15 cellular contexts compared by ENCODE assay signal in the genomic region with DNA sequence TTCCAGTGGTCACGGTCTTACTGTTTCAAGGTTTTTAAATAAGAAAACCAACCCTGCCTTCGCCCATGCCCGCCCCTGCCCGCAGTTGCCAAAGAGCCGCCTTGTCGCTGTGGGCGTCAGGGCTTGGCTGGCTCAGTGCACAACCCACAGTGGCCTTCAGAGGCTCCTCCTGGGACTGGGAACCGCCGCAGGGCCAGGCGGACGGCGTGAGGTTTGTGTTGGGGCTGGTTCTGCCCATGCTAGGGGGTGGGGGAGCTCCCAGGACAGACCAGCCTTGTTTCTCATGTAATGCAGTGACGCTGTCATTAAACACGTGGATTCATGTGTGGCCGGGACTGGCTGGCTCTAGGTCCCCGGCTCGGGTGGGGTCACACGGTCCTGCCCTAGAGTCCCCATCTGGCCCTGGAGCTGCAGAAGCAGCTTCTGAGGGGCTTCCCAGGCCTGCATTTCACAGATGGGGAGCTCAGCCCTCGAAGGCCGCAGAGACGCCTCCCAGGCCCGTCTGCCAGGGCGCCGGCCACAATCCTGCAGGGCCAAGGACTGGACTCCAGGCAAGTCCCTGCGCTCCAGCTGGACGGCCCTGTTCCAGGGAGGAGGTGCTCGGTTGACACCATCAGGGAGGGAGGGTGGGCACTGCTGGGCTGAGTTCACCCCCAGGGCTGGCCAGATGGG. TPM values are rescaled to one million over a fixed set of nuclear protein-coding genes. Genes with fewer than 3 reads are reported as not detected.
DNase-seq lines count a peak whose midpoint lies in the region; ATAC-seq, FAIRE-seq and TF ChIP-seq lines count a peak whose summit lies in the region.
"Had no signal": no experiment of that assay in that cellular context is flagged by ENCODE, and none has a peak within 500 bp of the region (broad histone marks: within the 10 kb centered on the region; RNA-seq: fewer than 3 reads in every experiment).

No MANE protein-coding gene starts in this region.

- no peak overlapping the region for H2AFZ ChIP-seq in HepG2 (ENCODE audit: low read length)

- H3K36me3 ChIP-seq in HepG2 (replicated peaks in 1 of 2; ENCODE audit: control insufficient read depth in 1 of 2, insufficient read depth in 2 of 2, low read length in 2 of 2) (peaks cover 5 to 16% of the 10 kb centered on the region in 2 experiments; a peak in 4 of 5 replicates), suprapubic skin (peaks cover 52% of the 10 kb centered on the region)

- H3K4me3 ChIP-seq in HepG2 (replicated peaks in 1 of 3; ENCODE audit: insufficient read depth in 1 of 3, low read depth in 2 of 3, low read length in 3 of 3) (no peak overlapping the region), suprapubic skin (no peak overlapping the region)
- H3K4me3 ChIP-seq: SK-N-MC, stomach had no signal

- ATAC-seq in HepG2 (no peak), omental fat pad (ENCODE audit: low FRiP score) (no peak)
- no peak for ATAC-seq in stimulated activated effector memory CD8-positive, alpha-beta T cell treated with anti-CD3 and anti-CD28 coated beads, Interleukin-12 subunit alpha, Interleukin-12 subunit beta, amount 100 ng/mL, for 72 hours

- FAIRE-seq in HepG2 (lab: Jason Lieb, UNC) = no peak

- no peak overlapping the region for H3K4me2 ChIP-seq in HepG2 (ENCODE audit: low read depth, low read length)

- H3K27ac ChIP-seq in HepG2 (ENCODE audit: extremely low read length, insufficient read depth, low read length) (no peak overlapping the region), suprapubic skin (peak overlapping the region; percentile 64)
- H3K27ac ChIP-seq: SK-N-MC had no signal

- H3K9me3 Mint-ChIP-seq in stimulated activated effector memory CD8-positive, alpha-beta T cell treated with anti-CD3 and anti-CD28 coated beads, Interleukin-12 subunit alpha, Interleukin-12 subunit beta, amount 100 ng/mL, for 72 hours = no peaks in the 10 kb centered on the region

- POLR2A ChIA-PET in HepG2 (lab: Yijun Ruan, JAX) = no interaction called here

- DNase-seq in RPMI7951 (ENCODE audit: low read depth) = peak; percentile 90
- DNase-seq in epidermal melanocyte (ENCODE audit: insufficient read length, low spot score) = peak; percentile 95
- no peak for DNase-seq in HepG2 (ENCODE audit: low spot score)
- peak in 1 of 2 donors; percentile 89 for DNase-seq in suprapubic skin (ENCODE audit: low spot score in 2 of 2)
- no peak for DNase-seq in stimulated activated effector memory CD8-positive, alpha-beta T cell treated with anti-CD3 and anti-CD28 coated beads, Interleukin-12 subunit alpha, Interleukin-12 subunit beta, amount 100 ng/mL, for 72 hours (ENCODE audit: low spot score in 2 of 2)
- DNase-seq in omental fat pad (ENCODE audit: low spot score) = no peak
- no peak for DNase-seq in GM13976 (ENCODE audit: low spot score)
- DNase-seq: activated T-cell treated with anti-CD3 and anti-CD28 coated beads, Interleukin-2, amount 50 U/mL, for 48 hours; central memory CD4-positive, alpha-beta T cell; GOT3; NCI-H1417; stomach had no signal

- H3K36me3 Mint-ChIP-seq in stimulated activated effector memory CD8-positive, alpha-beta T cell treated with anti-CD3 and anti-CD28 coated beads, Interleukin-12 subunit alpha, Interleukin-12 subunit beta, amount 100 ng/mL, for 72 hours = peaks cover 72% of the 10 kb centered on the region

- TF ChIP-seq POLR2A in HepG2 (IDR thresholded peaks at IDR 0.05; ENCODE audit: insufficient read depth in 1 of 2, low read depth in 2 of 2, low read length in 2 of 2) = no peak
- no peak for TF ChIP-seq POLR2A in suprapubic skin (IDR thresholded peaks at IDR 0.05)

- TF ChIP-seq CTCF in HepG2 (CRISPR knock-in tag; IDR thresholded peaks at IDR 0.05) = no peak
- TF ChIP-seq CTCF in suprapubic skin (IDR thresholded peaks at IDR 0.05) = no peak
- no peak for TF ChIP-seq CTCF in omental fat pad (IDR thresholded peaks at IDR 0.05)
- TF ChIP-seq CTCF in GM13976 (IDR thresholded peaks at IDR 0.05; ENCODE audit: borderline replicate concordance, control extremely low read depth, extremely low read depth, insufficient read depth, missing control alignments) = no peak

- TF ChIP-seq RAD21 in HepG2 (CRISPR knock-in tag; IDR thresholded peaks at IDR 0.05) = no peak

- H3K4me3 Mint-ChIP-seq in stimulated activated effector memory CD8-positive, alpha-beta T cell treated with anti-CD3 and anti-CD28 coated beads, Interleukin-12 subunit alpha, Interleukin-12 subunit beta, amount 100 ng/mL, for 72 hours = no peak overlapping the region

- intact Hi-C loops in HepG2 (cut with micrococcal nuclease; ENCODE audit: unreplicated experiment) = no loop called here

- no peaks in the 10 kb centered on the region for H3K27me3 ChIP-seq in HepG2 (ENCODE audit: control insufficient read depth in 1 of 2, insufficient read depth in 2 of 2, low read length in 2 of 2)
- no peaks in the 10 kb centered on the region for H3K27me3 ChIP-seq in suprapubic skin
- H3K27me3 ChIP-seq: stomach had no signal

- no peaks in the 10 kb centered on the region for H3K79me2 ChIP-seq in HepG2 (ENCODE audit: insufficient read depth, low read length)

- 97% methylated on average over 15 of the region's 27 CpGs for WGBS in HepG2 (ENCODE audit: low lambda C conversion rate)
- WGBS in suprapubic skin = 49% methylated on average over 7 of the region's 27 CpGs

- H3K27ac Mint-ChIP-seq in stimulated activated effector memory CD8-positive, alpha-beta T cell treated with anti-CD3 and anti-CD28 coated beads, Interleukin-12 subunit alpha, Interleukin-12 subunit beta, amount 100 ng/mL, for 72 hours = no peak overlapping the region

- H3K9me3 ChIP-seq in HepG2 (ENCODE audit: low read length) (no peaks in the 10 kb centered on the region), suprapubic skin (no peaks in the 10 kb centered on the region)
- H3K9me3 ChIP-seq: stomach had no signal

- no peaks in the 10 kb centered on the region for H3K4me1 ChIP-seq in HepG2 (ENCODE audit: insufficient read depth, low read length)
- peaks cover 29% of the 10 kb centered on the region for H3K4me1 ChIP-seq in suprapubic skin

- in situ Hi-C loops in HepG2 (cut with HindIII; ENCODE audit: extremely low pct_ligation_motif_present, low pct_unique_long_range_greater_than_20kb) = no loop called here
- in situ Hi-C loops in GM13976 (cut with MboI; ENCODE audit: low sequenced_read_pairs, unreplicated experiment) = no loop called here

- no peak for TF ChIP-seq EP300 in HepG2 (IDR thresholded peaks at IDR 0.05; ENCODE audit: low read depth in 2 of 2, low read length in 2 of 2)
- TF ChIP-seq EP300 in HepG2 (CRISPR knock-in tag; IDR thresholded peaks at IDR 0.05; ENCODE audit: borderline replicate concordance) = no peak
- TF ChIP-seq EP300 in suprapubic skin (IDR thresholded peaks at IDR 0.05) = no peak

- BruUV-seq in HepG2 (replicated peaks; lab: Mats Ljungman, UMichigan) = no TSS peak

- CTCF ChIA-PET in HepG2 (lab: Yijun Ruan, JAX; ENCODE audit: low intra/inter-chr PET ratio, low total read pairs) = no interaction called here

- peaks cover 8% of the 10 kb centered on the region for H3K4me1 Mint-ChIP-seq in stimulated activated effector memory CD8-positive, alpha-beta T cell treated with anti-CD3 and anti-CD28 coated beads, Interleukin-12 subunit alpha, Interleukin-12 subunit beta, amount 100 ng/mL, for 72 hours

- no peak overlapping the region for H3K9ac ChIP-seq in HepG2 (ENCODE audit: insufficient read depth, low read depth, low read length)

- H4K20me1 ChIP-seq in HepG2 (ENCODE audit: insufficient read depth, low read length) = no peaks in the 10 kb centered on the region; the same call in 1 of the 2 replicates

RNA-seq across cellular contexts. Expression of gene TEKTIP1, which starts 2.4 kb away (rescaled TPM):
- total RNA-seq in RPMI7951 (2014; rRNA removed; shearing (Covaris generic)) = not detected in 2 replicates
- not detected in 2 replicates for total RNA-seq in HepG2 (2016; rRNA removed; fragmentation: Illumina TruSeq; extraction: Trizol)
- not detected in 2 replicates for total RNA-seq in HepG2 (2016; cell fraction: cytosol; rRNA removed; fragmentation: Illumina TruSeq; extraction: Trizol; ENCODE audit: low read depth)
- total RNA-seq in HepG2 (2016; cell fraction: insoluble cytoplasmic fraction; rRNA removed; fragmentation: Illumina TruSeq; extraction: Trizol) = not detected in 2 replicates
- not detected in 2 replicates for total RNA-seq in HepG2 (2016; cell fraction: membrane; rRNA removed; fragmentation: Illumina TruSeq; extraction: Trizol)
- total RNA-seq in HepG2 (2016; cell fraction: nucleus; rRNA removed; fragmentation: Illumina TruSeq; extraction: Trizol) = not detected in 2 replicates
- polyA plus RNA-seq in HepG2 (2011; rRNA removed) = not detected in 2 replicates
- polyA plus RNA-seq in HepG2 (2011; cell fraction: cytosol; rRNA removed) = not detected in 2 replicates
- polyA plus RNA-seq in HepG2 (2011; cell fraction: nucleus; rRNA removed) = 0.32 TPM in 1 of 2 replicates, not detected in the other
- 0.24 and 0.35 TPM in 2 replicates for polyA plus RNA-seq in HepG2 (2012)
- not detected in 2 replicates for polyA plus RNA-seq in HepG2 (2016; cell fraction: cytosol; fragmentation: Illumina TruSeq; extraction: Trizol; ENCODE audit: low read depth)
- polyA plus RNA-seq in HepG2 (2016; cell fraction: insoluble cytoplasmic fraction; fragmentation: Illumina TruSeq; extraction: Trizol; ENCODE audit: low read depth) = not detected in 2 replicates
- polyA plus RNA-seq in HepG2 (2016; cell fraction: membrane; fragmentation: Illumina TruSeq; extraction: Trizol; ENCODE audit: low read depth) = not detected in 2 replicates
- not detected in 2 replicates for polyA plus RNA-seq in HepG2 (2016; cell fraction: nucleus; fragmentation: Illumina TruSeq; extraction: Trizol; ENCODE audit: insufficient read depth, low read depth)
- not detected in 2 replicates for polyA minus RNA-seq in HepG2 (2011; rRNA and poly(A)+ RNA removed; ENCODE audit: low replicate concordance)
- not detected in 2 replicates for polyA minus RNA-seq in HepG2 (2011; cell fraction: cytosol; rRNA and poly(A)+ RNA removed)
- polyA minus RNA-seq in HepG2 (2011; cell fraction: nucleus; rRNA and poly(A)+ RNA removed) = not detected in 2 replicates
- 1 to 10 TPM in 2 of 4 donors, not detected in 2; 2.4 to 5.2 TPM for total RNA-seq in suprapubic skin
- total RNA-seq in omental fat pad = 1 to 10 TPM in 1 of 4 donors, not detected in 3; 1.4 TPM
- total RNA-seq: HT1080, stomach had no signal
- polyA plus RNA-seq: liver had no signal

RNA-seq across cellular contexts. Expression of gene MFSD12, which starts 20.8 kb away (rescaled TPM):
- total RNA-seq in RPMI7951 (2014; rRNA removed; shearing (Covaris generic)) = 205 and 240 TPM in 2 replicates
- total RNA-seq in HepG2 (2016; rRNA removed; fragmentation: Illumina TruSeq; extraction: Trizol) = 14.0 and 29.1 TPM in 2 replicates
- total RNA-seq in HepG2 (2016; cell fraction: cytosol; rRNA removed; fragmentation: Illumina TruSeq; extraction: Trizol; ENCODE audit: low read depth) = 9.9 and 10.2 TPM in 2 replicates
- 10.6 and 28.5 TPM in 2 replicates for total RNA-seq in HepG2 (2016; cell fraction: insoluble cytoplasmic fraction; rRNA removed; fragmentation: Illumina TruSeq; extraction: Trizol)
- 19.7 and 20.6 TPM in 2 replicates for total RNA-seq in HepG2 (2016; cell fraction: membrane; rRNA removed; fragmentation: Illumina TruSeq; extraction: Trizol)
- total RNA-seq in HepG2 (2016; cell fraction: nucleus; rRNA removed; fragmentation: Illumina TruSeq; extraction: Trizol) = 25.3 and 29.9 TPM in 2 replicates
- polyA plus RNA-seq in HepG2 (2011; rRNA removed) = 27.2 and 37.0 TPM in 2 replicates
- polyA plus RNA-seq in HepG2 (2011; cell fraction: cytosol; rRNA removed) = 16.9 and 29.1 TPM in 2 replicates
- 143 and 182 TPM in 2 replicates for polyA plus RNA-seq in HepG2 (2011; cell fraction: nucleus; rRNA removed)
- 21.1 and 40.6 TPM in 2 replicates for polyA plus RNA-seq in HepG2 (2012)
- polyA plus RNA-seq in HepG2 (2016; cell fraction: cytosol; fragmentation: Illumina TruSeq; extraction: Trizol; ENCODE audit: low read depth) = 12.9 and 14.1 TPM in 2 replicates
- 12.6 and 14.9 TPM in 2 replicates for polyA plus RNA-seq in HepG2 (2016; cell fraction: insoluble cytoplasmic fraction; fragmentation: Illumina TruSeq; extraction: Trizol; ENCODE audit: low read depth)
- polyA plus RNA-seq in HepG2 (2016; cell fraction: membrane; fragmentation: Illumina TruSeq; extraction: Trizol; ENCODE audit: low read depth) = 19.3 and 20.1 TPM in 2 replicates
- polyA plus RNA-seq in HepG2 (2016; cell fraction: nucleus; fragmentation: Illumina TruSeq; extraction: Trizol; ENCODE audit: insufficient read depth, low read depth) = 55.9 and 62.9 TPM in 2 replicates
- 76.5 and 865 TPM in 2 replicates for polyA minus RNA-seq in HepG2 (2011; rRNA and poly(A)+ RNA removed; ENCODE audit: low replicate concordance)
- 29.2 and 33.3 TPM in 2 replicates for polyA minus RNA-seq in HepG2 (2011; cell fraction: cytosol; rRNA and poly(A)+ RNA removed)
- polyA minus RNA-seq in HepG2 (2011; cell fraction: nucleus; rRNA and poly(A)+ RNA removed) = 22.5 and 22.8 TPM in 2 replicates
- total RNA-seq in suprapubic skin = 100 to 1,000 TPM in 2 of 4 donors, 10 to 100 TPM in 2; 60.4 to 206 (median 119) TPM
- 100 to 1,000 TPM in 1 of 4 donors, 10 to 100 TPM in 3; 27.7 to 127 (median 53.3) TPM for total RNA-seq in omental fat pad

RNA-seq across cellular contexts. Expression of gene FZR1, which starts 30.5 kb away (rescaled TPM):
- total RNA-seq in RPMI7951 (2014; rRNA removed; shearing (Covaris generic)) = 37.2 and 48.2 TPM in 2 replicates
- total RNA-seq in HepG2 (2016; rRNA removed; fragmentation: Illumina TruSeq; extraction: Trizol) = 18.3 and 29.0 TPM in 2 replicates
- 7.3 and 8.3 TPM in 2 replicates for total RNA-seq in HepG2 (2016; cell fraction: cytosol; rRNA removed; fragmentation: Illumina TruSeq; extraction: Trizol; ENCODE audit: low read depth)
- 14.2 and 28.7 TPM in 2 replicates for total RNA-seq in HepG2 (2016; cell fraction: insoluble cytoplasmic fraction; rRNA removed; fragmentation: Illumina TruSeq; extraction: Trizol)
- 11.9 and 12.1 TPM in 2 replicates for total RNA-seq in HepG2 (2016; cell fraction: membrane; rRNA removed; fragmentation: Illumina TruSeq; extraction: Trizol)
- total RNA-seq in HepG2 (2016; cell fraction: nucleus; rRNA removed; fragmentation: Illumina TruSeq; extraction: Trizol) = 13.9 and 16.7 TPM in 2 replicates
- polyA plus RNA-seq in HepG2 (2011; rRNA removed) = 30.8 and 39.2 TPM in 2 replicates
- 14.2 and 18.0 TPM in 2 replicates for polyA plus RNA-seq in HepG2 (2011; cell fraction: cytosol; rRNA removed)
- 95.9 and 102 TPM in 2 replicates for polyA plus RNA-seq in HepG2 (2011; cell fraction: nucleus; rRNA removed)
- polyA plus RNA-seq in HepG2 (2012) = 24.3 and 37.8 TPM in 2 replicates
- 1.6 and 2.9 TPM in 2 replicates for polyA plus RNA-seq in HepG2 (2016; cell fraction: cytosol; fragmentation: Illumina TruSeq; extraction: Trizol; ENCODE audit: low read depth)
- polyA plus RNA-seq in HepG2 (2016; cell fraction: insoluble cytoplasmic fraction; fragmentation: Illumina TruSeq; extraction: Trizol; ENCODE audit: low read depth) = 17.3 and 26.9 TPM in 2 replicates
- polyA plus RNA-seq in HepG2 (2016; cell fraction: membrane; fragmentation: Illumina TruSeq; extraction: Trizol; ENCODE audit: low read depth) = 6.0 and 6.7 TPM in 2 replicates
- 52.3 and 54.5 TPM in 2 replicates for polyA plus RNA-seq in HepG2 (2016; cell fraction: nucleus; fragmentation: Illumina TruSeq; extraction: Trizol; ENCODE audit: insufficient read depth, low read depth)
- 18.4 and 43.6 TPM in 2 replicates for polyA minus RNA-seq in HepG2 (2011; rRNA and poly(A)+ RNA removed; ENCODE audit: low replicate concordance)
- 15.1 and 16.5 TPM in 2 replicates for polyA minus RNA-seq in HepG2 (2011; cell fraction: cytosol; rRNA and poly(A)+ RNA removed)
- polyA minus RNA-seq in HepG2 (2011; cell fraction: nucleus; rRNA and poly(A)+ RNA removed) = 17.9 and 24.6 TPM in 2 replicates
- 10 to 100 TPM; 45.1 to 51.1 (median 47.9) TPM for total RNA-seq in suprapubic skin
- 10 to 100 TPM; 10.0 to 33.1 (median 15.3) TPM for total RNA-seq in omental fat pad

RNA-seq across cellular contexts. Expression of gene DOHH, which starts 36.1 kb away (rescaled TPM):
- total RNA-seq in RPMI7951 (2014; rRNA removed; shearing (Covaris generic)) = 7.1 and 9.1 TPM in 2 replicates
- total RNA-seq in HepG2 (2016; rRNA removed; fragmentation: Illumina TruSeq; extraction: Trizol) (10.3 and 13.7 TPM in 2 replicates), suprapubic skin (10 to 100 TPM; 10.9 to 21.7 (median 17.9) TPM), omental fat pad (10 to 100 TPM; 11.7 to 28.1 (median 13.0) TPM)
- total RNA-seq in HepG2 (2016; cell fraction: cytosol; rRNA removed; fragmentation: Illumina TruSeq; extraction: Trizol; ENCODE audit: low read depth) = 2.2 TPM in 2 replicates
- total RNA-seq in HepG2 (2016; cell fraction: insoluble cytoplasmic fraction; rRNA removed; fragmentation: Illumina TruSeq; extraction: Trizol) = 10.1 and 13.2 TPM in 2 replicates
- 5.2 and 7.2 TPM in 2 replicates for total RNA-seq in HepG2 (2016; cell fraction: membrane; rRNA removed; fragmentation: Illumina TruSeq; extraction: Trizol)
- 5.0 and 6.8 TPM in 2 replicates for total RNA-seq in HepG2 (2016; cell fraction: nucleus; rRNA removed; fragmentation: Illumina TruSeq; extraction: Trizol)
- 3.5 and 4.8 TPM in 2 replicates for polyA plus RNA-seq in HepG2 (2011; rRNA removed)
- polyA plus RNA-seq in HepG2 (2011; cell fraction: cytosol; rRNA removed) = 4.6 and 9.1 TPM in 2 replicates
- polyA plus RNA-seq in HepG2 (2011; cell fraction: nucleus; rRNA removed) = 7.4 and 8.4 TPM in 2 replicates
- 4.7 and 7.0 TPM in 2 replicates for polyA plus RNA-seq in HepG2 (2012)
- 1.5 and 2.2 TPM in 2 replicates for polyA plus RNA-seq in HepG2 (2016; cell fraction: cytosol; fragmentation: Illumina TruSeq; extraction: Trizol; ENCODE audit: low read depth)
- polyA plus RNA-seq in HepG2 (2016; cell fraction: insoluble cytoplasmic fraction; fragmentation: Illumina TruSeq; extraction: Trizol; ENCODE audit: low read depth) = 12.2 and 13.2 TPM in 2 replicates
- polyA plus RNA-seq in HepG2 (2016; cell fraction: membrane; fragmentation: Illumina TruSeq; extraction: Trizol; ENCODE audit: low read depth) = 3.7 and 4.3 TPM in 2 replicates
- 10.0 and 11.0 TPM in 2 replicates for polyA plus RNA-seq in HepG2 (2016; cell fraction: nucleus; fragmentation: Illumina TruSeq; extraction: Trizol; ENCODE audit: insufficient read depth, low read depth)
- 5.5 and 8.1 TPM in 2 replicates for polyA minus RNA-seq in HepG2 (2011; rRNA and poly(A)+ RNA removed; ENCODE audit: low replicate concordance)
- polyA minus RNA-seq in HepG2 (2011; cell fraction: cytosol; rRNA and poly(A)+ RNA removed) = 4.5 and 6.8 TPM in 2 replicates
- 3.5 and 5.0 TPM in 2 replicates for polyA minus RNA-seq in HepG2 (2011; cell fraction: nucleus; rRNA and poly(A)+ RNA removed)

RNA-seq across cellular contexts. Expression of gene HMG20B, which starts 36.2 kb away (rescaled TPM):
- 135 and 192 TPM in 2 replicates for total RNA-seq in RPMI7951 (2014; rRNA removed; shearing (Covaris generic))
- 23.0 and 29.2 TPM in 2 replicates for total RNA-seq in HepG2 (2016; rRNA removed; fragmentation: Illumina TruSeq; extraction: Trizol)
- 26.2 and 31.3 TPM in 2 replicates for total RNA-seq in HepG2 (2016; cell fraction: cytosol; rRNA removed; fragmentation: Illumina TruSeq; extraction: Trizol; ENCODE audit: low read depth)
- total RNA-seq in HepG2 (2016; cell fraction: insoluble cytoplasmic fraction; rRNA removed; fragmentation: Illumina TruSeq; extraction: Trizol) = 26.2 and 29.0 TPM in 2 replicates
- total RNA-seq in HepG2 (2016; cell fraction: membrane; rRNA removed; fragmentation: Illumina TruSeq; extraction: Trizol) = 40.2 and 42.4 TPM in 2 replicates
- 17.0 TPM in 2 replicates for total RNA-seq in HepG2 (2016; cell fraction: nucleus; rRNA removed; fragmentation: Illumina TruSeq; extraction: Trizol)
- 23.9 and 24.8 TPM in 2 replicates for polyA plus RNA-seq in HepG2 (2011; rRNA removed)
- 17.7 and 28.8 TPM in 2 replicates for polyA plus RNA-seq in HepG2 (2011; cell fraction: cytosol; rRNA removed)
- 73.5 and 97.4 TPM in 2 replicates for polyA plus RNA-seq in HepG2 (2011; cell fraction: nucleus; rRNA removed)
- polyA plus RNA-seq in HepG2 (2012) = 19.0 and 22.8 TPM in 2 replicates
- 33.9 and 35.6 TPM in 2 replicates for polyA plus RNA-seq in HepG2 (2016; cell fraction: cytosol; fragmentation: Illumina TruSeq; extraction: Trizol; ENCODE audit: low read depth)
- 36.6 TPM in 2 replicates for polyA plus RNA-seq in HepG2 (2016; cell fraction: insoluble cytoplasmic fraction; fragmentation: Illumina TruSeq; extraction: Trizol; ENCODE audit: low read depth)
- 38.7 and 44.5 TPM in 2 replicates for polyA plus RNA-seq in HepG2 (2016; cell fraction: membrane; fragmentation: Illumina TruSeq; extraction: Trizol; ENCODE audit: low read depth)
- 80.7 and 81.4 TPM in 2 replicates for polyA plus RNA-seq in HepG2 (2016; cell fraction: nucleus; fragmentation: Illumina TruSeq; extraction: Trizol; ENCODE audit: insufficient read depth, low read depth)
- polyA minus RNA-seq in HepG2 (2011; rRNA and poly(A)+ RNA removed; ENCODE audit: low replicate concordance) = 13.9 and 67.7 TPM in 2 replicates
- polyA minus RNA-seq in HepG2 (2011; cell fraction: cytosol; rRNA and poly(A)+ RNA removed) = 10.8 and 16.1 TPM in 2 replicates
- 8.7 and 9.7 TPM in 2 replicates for polyA minus RNA-seq in HepG2 (2011; cell fraction: nucleus; rRNA and poly(A)+ RNA removed)
- total RNA-seq in suprapubic skin = 100 to 1,000 TPM in 3 of 4 donors, 10 to 100 TPM in 1; 87.9 to 135 (median 118) TPM
- 10 to 100 TPM; 60.4 to 95.8 (median 66.5) TPM for total RNA-seq in omental fat pad

Comparison
In these comparisons a context has a peak if more than half of its experiments do, and no peak if none do; other contexts are left out.
1. DNase-seq: peak in RPMI7951 (single experiment) and epidermal melanocyte (single experiment); none in HepG2 (single experiment), stimulated activated effector memory CD8-positive, alpha-beta T cell treated with anti-CD3 and anti-CD28 coated beads, Interleukin-12 subunit alpha, Interleukin-12 subunit beta, amount 100 ng/mL, for 72 hours (0 of 2), omental fat pad (single experiment) and GM13976 (single experiment).